In genomic region chr19:13169769-13170168, GRCh38 we compare ENCODE assay signal across 1 cellular context.
TF ChIP-seq lines count a peak whose summit lies in the region.

No MANE protein-coding gene starts in this region.

TF ChIP-seq in GM23338, 12 proteins besides CTCF, POLR2A, EP300 and RAD21 (continued from another document):
- no peak for TF ChIP-seq ZNF462 (CRISPR knock-in tag; IDR thresholded peaks at IDR 0.05)
